7 cellular contexts compared by ENCODE assay signal in genomic region chr5:42492978-42493377, GRCh38.
"Had no signal": no experiment of that assay in that cellular context is flagged by ENCODE, and none has a peak within 500 bp of the region (broad histone marks: within the 10 kb centered on the region; RNA-seq: fewer than 3 reads in every experiment).

No MANE protein-coding gene starts in this region.

- ATAC-seq: HCT116 had no signal

- H3K27ac ChIP-seq: GM23248 had no signal

- H3K9me3 ChIP-seq: HAP-1 had no signal

- H3K4me3 ChIP-seq: GM23248, HAP-1 had no signal

- DNase-seq: GM23248, GOT3, H7, IMR-90 had no signal

- H3K36me3 ChIP-seq: HAP-1 had no signal

- FAIRE-seq: HTR-8/SVneo had no signal
